Comparison of ENCODE assay signal across 8 cellular contexts in the genomic region with DNA sequence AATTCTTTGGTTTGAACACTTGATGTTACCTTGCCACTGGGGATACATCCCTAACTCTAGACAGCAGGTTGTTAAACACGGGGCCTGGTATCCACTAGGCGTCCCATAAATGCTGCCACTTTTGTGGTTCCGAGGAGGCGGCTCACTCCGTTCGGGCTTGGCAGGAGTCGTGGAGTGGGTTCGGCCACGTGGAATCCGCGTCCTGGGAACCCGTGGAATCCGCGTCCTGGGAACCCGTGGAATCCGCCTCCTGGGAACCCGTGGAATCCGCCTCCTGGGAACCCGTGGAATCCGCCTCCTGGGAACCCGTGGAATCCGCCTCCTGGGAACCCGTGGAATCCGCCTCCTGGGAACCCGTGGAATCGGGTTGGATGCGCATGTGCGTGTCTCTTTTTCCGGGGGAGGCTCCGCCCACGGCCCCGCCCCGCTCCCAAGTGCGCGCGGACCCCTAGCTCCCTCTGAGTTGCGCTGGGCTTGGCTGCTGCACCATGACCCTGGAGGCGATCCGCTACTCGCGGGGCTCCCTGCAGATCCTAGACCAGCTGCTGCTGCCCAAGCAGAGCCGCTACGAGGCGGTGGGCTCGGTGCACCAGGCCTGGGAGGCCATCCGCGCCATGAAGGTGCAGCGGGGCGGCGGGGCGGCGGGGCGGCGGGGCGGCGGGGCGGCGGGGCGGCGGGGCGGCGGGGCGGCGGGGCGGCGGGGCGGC. TPM values are rescaled to one million over a fixed set of nuclear protein-coding genes. Genes with fewer than 3 reads are reported as not detected.
DNase-seq lines count a peak whose midpoint lies in the region; ATAC-seq, FAIRE-seq and TF ChIP-seq lines count a peak whose summit lies in the region.

A gene (plus strand): TSS at position 422 of the 707 bp plus-strand sequence. CDS start 67 bp downstream, at position 489.

- H3K4me1 ChIP-seq in pancreas: peaks cover 0 to 5% (median 0%) of the 10 kb centered on the region in 3 donors
- H3K4me1 ChIP-seq in upper lobe of left lung: peaks cover 7 to 24% (median 18%) of the 10 kb centered on the region in 4 donors

- TF ChIP-seq POLR2A in upper lobe of left lung (IDR thresholded peaks at IDR 0.05): peak in 1 of 4 donors; percentile 60

- 1 to 16% methylated on average over 49 to 63 of the region's 67 CpGs for WGBS in pancreas, 2 donors
- WGBS in upper lobe of left lung, 2 donors: 27 to 35% methylated on average over 5 to 36 of the region's 67 CpGs

- H3K27ac ChIP-seq in SU-DHL-6 (ENCODE audit: low read depth, low read length) (no peak within 1 kb of the TSS), pancreas (peak within 1 kb of the TSS; percentile 10 to 52 (median 30)), upper lobe of left lung (peak within 1 kb of the TSS; percentile 66 to 80 (median 79))

- ATAC-seq in activated naive CD8-positive, alpha-beta T cell treated with anti-CD3 and anti-CD28 coated beads, Interleukin-2, amount 50 U/mL, for 24 hours: peak; percentile 58
- peak; percentile 93 for ATAC-seq in Right ventricle myocardium superior (ENCODE audit: poor library complexity)
- ATAC-seq in pancreas: peak; percentile 87 to 95 (median 91)
- ATAC-seq in upper lobe of left lung (ENCODE audit: low FRiP score in 2 of 2): peak; percentile 78 to 94

- H3K9me2 ChIP-seq in SU-DHL-6 (replicated peaks; ENCODE audit: insufficient read depth, low read length): no peaks in the 10 kb centered on the region

- peak within 1 kb of the TSS; percentile 81 for H3K4me3 Mint-ChIP-seq in activated naive CD8-positive, alpha-beta T cell treated with anti-CD3 and anti-CD28 coated beads, Interleukin-2, amount 50 U/mL, for 24 hours

- H3K9me3 ChIP-seq in SU-DHL-6 (ENCODE audit: insufficient read depth, low read length): no peaks in the 10 kb centered on the region
- H3K9me3 ChIP-seq in pancreas: no peaks in the 10 kb centered on the region
- no peaks in the 10 kb centered on the region for H3K9me3 ChIP-seq in upper lobe of left lung

- no peaks in the 10 kb centered on the region for H3K9me3 Mint-ChIP-seq in activated naive CD8-positive, alpha-beta T cell treated with anti-CD3 and anti-CD28 coated beads, Interleukin-2, amount 50 U/mL, for 24 hours

- peak within 1 kb of the TSS; percentile 85 for H3K27ac Mint-ChIP-seq in activated naive CD8-positive, alpha-beta T cell treated with anti-CD3 and anti-CD28 coated beads, Interleukin-2, amount 50 U/mL, for 24 hours

- H3K4me3 ChIP-seq in SU-DHL-6 (ENCODE audit: insufficient read depth, low read length, poor library complexity, severe bottlenecking) (peak within 1 kb of the TSS; percentile 72), pancreas (peak within 1 kb of the TSS; percentile 53 to 78 (median 68)), upper lobe of left lung (peak within 1 kb of the TSS; percentile 68 to 94 (median 92))

- peaks cover 13% of the 10 kb centered on the region for H3K36me3 Mint-ChIP-seq in activated naive CD8-positive, alpha-beta T cell treated with anti-CD3 and anti-CD28 coated beads, Interleukin-2, amount 50 U/mL, for 24 hours (ENCODE audit: low read depth)

- H3K36me3 ChIP-seq in SU-DHL-6 (ENCODE audit: low read length) (no peaks in the 10 kb centered on the region), pancreas (peaks cover 0 to 22% (median 0%) of the 10 kb centered on the region in 3 donors), upper lobe of left lung (peaks cover 10 to 56% (median 43%) of the 10 kb centered on the region in 4 donors)

- FAIRE-seq in pancreas (lab: Jason Lieb, UNC): no peak

- H3K4me2 ChIP-seq in SU-DHL-6 (ENCODE audit: low read depth, low read length, poor library complexity, severe bottlenecking): peak within 1 kb of the TSS; percentile 55

- H2AFZ ChIP-seq in SU-DHL-6 (ENCODE audit: low read depth, low read length, severe bottlenecking): peak within 1 kb of the TSS; percentile 33

- H3K9ac ChIP-seq in SU-DHL-6 (ENCODE audit: low read length): peak within 1 kb of the TSS; percentile 62

- no peak for TF ChIP-seq CTCF in SU-DHL-6 (IDR thresholded peaks at IDR 0.05; ENCODE audit: insufficient read depth, low read length, poor library complexity, severe bottlenecking)
- TF ChIP-seq CTCF in pancreas (IDR thresholded peaks at IDR 0.05): no peak
- no peak for TF ChIP-seq CTCF in upper lobe of left lung (IDR thresholded peaks at IDR 0.05)

- peaks cover 14% of the 10 kb centered on the region for H3K4me1 Mint-ChIP-seq in activated naive CD8-positive, alpha-beta T cell treated with anti-CD3 and anti-CD28 coated beads, Interleukin-2, amount 50 U/mL, for 24 hours

- peak; percentile 19 to 55 for DNase-seq in SHP77 (lab: John Stamatoyannopoulos, UW)
- no peak for DNase-seq in SHP77 treated with DMSO at 0.1 percent for 48 hours (lab: John Stamatoyannopoulos, UW)
- DNase-seq in M059J (ENCODE audit: low read depth): peak; percentile 79
- peak; percentile 77 for DNase-seq in activated naive CD8-positive, alpha-beta T cell treated with anti-CD3 and anti-CD28 coated beads, Interleukin-2, amount 50 U/mL, for 24 hours
- peak; percentile 90 for DNase-seq in Right ventricle myocardium superior
- peak; percentile 75 to 91 (median 85) for DNase-seq in pancreas
- DNase-seq in upper lobe of left lung: peak; percentile 69 to 96

- intact Hi-C loops in Right ventricle myocardium superior (cut with DNase I): no loop called here
- intact Hi-C loops in pancreas (cut with DNase I): no loop called here

- no peak for TF ChIP-seq EP300 in upper lobe of left lung (IDR thresholded peaks at IDR 0.05)

- H3K27me3 ChIP-seq in SU-DHL-6 (ENCODE audit: low read length) (no peaks in the 10 kb centered on the region), pancreas (no peaks in the 10 kb centered on the region), upper lobe of left lung (no peaks in the 10 kb centered on the region)

- no peaks in the 10 kb centered on the region for H3K79me2 ChIP-seq in SU-DHL-6 (ENCODE audit: insufficient read depth, low read length)

- H3K27me3 Mint-ChIP-seq in activated naive CD8-positive, alpha-beta T cell treated with anti-CD3 and anti-CD28 coated beads, Interleukin-2, amount 50 U/mL, for 24 hours: no peaks in the 10 kb centered on the region

- 0 out of 2 replicates have a peak, but pooled peaks cover 8% of the 10 kb centered on the region for H3F3A ChIP-seq in SU-DHL-6 (ENCODE audit: insufficient read depth)

- no peaks in the 10 kb centered on the region; the same call in 1 of the 2 replicates for H4K20me1 ChIP-seq in SU-DHL-6 (ENCODE audit: low read depth, low read length)

RNA-seq across cellular contexts. Expression of the gene that starts here (rescaled TPM):
- 51.5 and 71.3 TPM in 2 replicates for total RNA-seq in M059J (2014; rRNA removed; shearing (Covaris generic))
- total RNA-seq in Right ventricle myocardium superior: 15.2 TPM
- 10 to 100 TPM; 14.4 to 21.4 (median 16.1) TPM for total RNA-seq in pancreas
- 10 to 100 TPM; 21.6 to 35.1 TPM for polyA plus RNA-seq in pancreas
- 100 to 1,000 TPM in 2 of 6 donors, 10 to 100 TPM in 4; 29.4 to 155 (median 42.3) TPM for total RNA-seq in upper lobe of left lung
